ENCODE assay signal across 2 cellular contexts in genomic region chr10:99920901-99921300, GRCh38.
TF ChIP-seq lines count a peak whose summit lies in the region.

No MANE protein-coding gene starts in this region.

TF ChIP-seq in SK-N-SH, 30 proteins besides CTCF, POLR2A, EP300 and RAD21 (continued from another document):
- TF ChIP-seq, protein P1, sequence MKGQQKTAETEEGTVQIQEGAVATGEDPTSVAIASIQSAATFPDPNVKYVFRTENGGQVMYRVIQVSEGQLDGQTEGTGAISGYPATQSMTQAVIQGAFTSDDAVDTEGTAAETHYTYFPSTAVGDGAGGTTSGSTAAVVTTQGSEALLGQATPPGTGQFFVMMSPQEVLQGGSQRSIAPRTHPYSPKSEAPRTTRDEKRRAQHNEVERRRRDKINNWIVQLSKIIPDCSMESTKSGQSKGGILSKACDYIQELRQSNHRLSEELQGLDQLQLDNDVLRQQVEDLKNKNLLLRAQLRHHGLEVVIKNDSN (IDR thresholded peaks at IDR 0.05; ENCODE audit: borderline replicate concordance, low read depth): no peak
- 0 out of 2 replicates have a peak, but pooled peaks have one; percentile 34 for TF ChIP-seq FOSL2 (IDR thresholded peaks at IDR 0.05; ENCODE audit: borderline replicate concordance, low read depth)

TF ChIP-seq in SK-N-SH treated with all-trans-retinoic acid at 6 μM for 48 hours, 23 proteins besides CTCF, POLR2A, EP300 and RAD21 (continued from another document):
- TF ChIP-seq CREB5 (CRISPR knock-in tag; IDR thresholded peaks at IDR 0.05; ENCODE audit: low read depth) (no peak), ZNF8 (CRISPR knock-in tag; IDR thresholded peaks at IDR 0.05) (no peak), ZFP3 (CRISPR knock-in tag; IDR thresholded peaks at IDR 0.05) (no peak), ESRRG (CRISPR knock-in tag; IDR thresholded peaks at IDR 0.05) (no peak), SNAI2 (CRISPR knock-in tag; IDR thresholded peaks at IDR 0.05) (no peak), ZFP30 (CRISPR knock-in tag; IDR thresholded peaks at IDR 0.05) (no peak), TSHZ2 (CRISPR knock-in tag; IDR thresholded peaks at IDR 0.05) (no peak), CSRNP3 (CRISPR knock-in tag; IDR thresholded peaks at IDR 0.05) (no peak), ZC3H10 (CRISPR knock-in tag; IDR thresholded peaks at IDR 0.05) (no peak), ISL1 (CRISPR knock-in tag; IDR thresholded peaks at IDR 0.05) (no peak), PPARA (CRISPR knock-in tag; IDR thresholded peaks at IDR 0.05; ENCODE audit: borderline replicate concordance) (no peak), RARB (CRISPR knock-in tag; IDR thresholded peaks at IDR 0.05) (no peak), OSR1 (CRISPR knock-in tag; IDR thresholded peaks at IDR 0.05) (no peak)
- TF ChIP-seq, protein P2, sequence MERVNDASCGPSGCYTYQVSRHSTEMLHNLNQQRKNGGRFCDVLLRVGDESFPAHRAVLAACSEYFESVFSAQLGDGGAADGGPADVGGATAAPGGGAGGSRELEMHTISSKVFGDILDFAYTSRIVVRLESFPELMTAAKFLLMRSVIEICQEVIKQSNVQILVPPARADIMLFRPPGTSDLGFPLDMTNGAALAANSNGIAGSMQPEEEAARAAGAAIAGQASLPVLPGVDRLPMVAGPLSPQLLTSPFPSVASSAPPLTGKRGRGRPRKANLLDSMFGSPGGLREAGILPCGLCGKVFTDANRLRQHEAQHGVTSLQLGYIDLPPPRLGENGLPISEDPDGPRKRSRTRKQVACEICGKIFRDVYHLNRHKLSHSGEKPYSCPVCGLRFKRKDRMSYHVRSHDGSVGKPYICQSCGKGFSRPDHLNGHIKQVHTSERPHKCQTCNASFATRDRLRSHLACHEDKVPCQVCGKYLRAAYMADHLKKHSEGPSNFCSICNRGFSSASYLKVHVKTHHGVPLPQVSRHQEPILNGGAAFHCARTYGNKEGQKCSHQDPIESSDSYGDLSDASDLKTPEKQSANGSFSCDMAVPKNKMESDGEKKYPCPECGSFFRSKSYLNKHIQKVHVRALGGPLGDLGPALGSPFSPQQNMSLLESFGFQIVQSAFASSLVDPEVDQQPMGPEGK (CRISPR knock-in tag; IDR thresholded peaks at IDR 0.05; ENCODE audit: borderline replicate concordance): no peak
